Comparison of ENCODE assay signal across 18 cellular contexts in the genomic region with DNA sequence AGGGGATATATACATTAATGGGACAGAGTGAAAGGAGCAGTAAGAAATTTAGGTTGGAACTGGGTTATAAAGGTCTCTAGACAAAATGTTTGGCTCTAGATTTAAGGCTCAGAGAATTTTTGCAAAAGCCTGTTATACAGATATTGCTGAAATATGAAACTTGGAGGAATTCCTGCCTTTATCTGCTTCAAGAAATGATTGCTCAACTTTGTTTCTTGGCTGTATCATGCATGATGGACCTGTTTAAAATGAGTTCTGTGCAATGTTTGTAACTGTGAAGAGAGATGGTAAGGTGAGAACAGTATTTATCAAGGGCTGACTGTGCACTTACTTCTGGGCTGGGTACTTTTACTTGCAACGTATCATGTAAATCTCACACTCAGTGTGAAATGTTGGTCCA.
"Had no signal": no experiment of that assay in that cellular context is flagged by ENCODE, and none has a peak within 500 bp of the region (broad histone marks: within the 10 kb centered on the region; RNA-seq: fewer than 3 reads in every experiment).

No MANE protein-coding gene starts in this region.

- H3K4me3 ChIP-seq: mucosa of descending colon, pancreas had no signal

- H3K36me3 Mint-ChIP-seq: T-cell had no signal

- DNase-seq: activated CD4-positive, alpha-beta T cell treated with anti-CD3 and anti-CD28 coated beads, Interleukin-2, amount 10 ng/mL, durations not matched to agents 24 days and 14 days; activated CD4-positive, CD25-positive, alpha-beta regulatory T cell; activated CD8-positive, alpha-beta T cell treated with anti-CD3 and anti-CD28 coated beads for 36 hours; activated naive CD4-positive, alpha-beta T cell treated with anti-CD3 and anti-CD28 coated beads for 36 hours; activated T-cell treated with anti-CD3 and anti-CD28 coated beads, Interleukin-2, amount 50 U/mL, for 4 hours; aorta; cerebellar nuclear complex; effector CD4-positive, alpha-beta T cell; head of caudate nucleus; mesenchymal stem cell; mucosa of descending colon; naive thymus-derived CD4-positive, alpha-beta T cell; pancreas; sigmoid colon; stimulated activated naive CD4-positive, alpha-beta T cell treated with Interleukin-2 at 50 U/mL for 16 hours; T-cell; T-helper 9 cell had no signal

- H3K27me3 ChIP-seq: pancreas, sigmoid colon had no signal

- H3K9me3 Mint-ChIP-seq: activated CD4-positive, alpha-beta T cell treated with anti-CD3 and anti-CD28 coated beads, Interleukin-2, amount 10 ng/mL, durations not matched to agents 24 days and 14 days; activated CD8-positive, alpha-beta T cell treated with anti-CD3 and anti-CD28 coated beads for 36 hours; activated naive CD4-positive, alpha-beta T cell treated with anti-CD3 and anti-CD28 coated beads for 36 hours; activated T-cell treated with anti-CD3 and anti-CD28 coated beads, Interleukin-2, amount 50 U/mL, for 4 hours; naive thymus-derived CD4-positive, alpha-beta T cell; T-cell had no signal

- H3K36me3 ChIP-seq: pancreas, sigmoid colon had no signal

- H3K9me3 ChIP-seq: mucosa of descending colon, pancreas, sigmoid colon had no signal

- H3K27ac Mint-ChIP-seq: activated CD4-positive, alpha-beta T cell treated with anti-CD3 and anti-CD28 coated beads, Interleukin-2, amount 10 ng/mL, durations not matched to agents 24 days and 14 days; activated CD8-positive, alpha-beta T cell treated with anti-CD3 and anti-CD28 coated beads for 36 hours; activated naive CD4-positive, alpha-beta T cell treated with anti-CD3 and anti-CD28 coated beads for 36 hours; naive thymus-derived CD4-positive, alpha-beta T cell; T-cell had no signal

- ATAC-seq: activated CD8-positive, alpha-beta T cell treated with anti-CD3 and anti-CD28 coated beads for 36 hours; activated T-cell treated with anti-CD3 and anti-CD28 coated beads, Interleukin-2, amount 50 U/mL, for 4 hours; mucosa of descending colon; naive thymus-derived CD4-positive, alpha-beta T cell; pancreas; SK-N-SH treated with all-trans-retinoic acid at 6 μM for 48 hours; T-cell had no signal

- H3K27ac ChIP-seq: pancreas had no signal

- H3K4me3 Mint-ChIP-seq: activated CD4-positive, alpha-beta T cell treated with anti-CD3 and anti-CD28 coated beads, Interleukin-2, amount 10 ng/mL, durations not matched to agents 24 days and 14 days; activated CD8-positive, alpha-beta T cell treated with anti-CD3 and anti-CD28 coated beads for 36 hours; activated naive CD4-positive, alpha-beta T cell treated with anti-CD3 and anti-CD28 coated beads for 36 hours; activated T-cell treated with anti-CD3 and anti-CD28 coated beads, Interleukin-2, amount 50 U/mL, for 4 hours; naive thymus-derived CD4-positive, alpha-beta T cell; T-cell had no signal
